Comparison of ENCODE assay signal across 16 cellular contexts in the genomic region with DNA sequence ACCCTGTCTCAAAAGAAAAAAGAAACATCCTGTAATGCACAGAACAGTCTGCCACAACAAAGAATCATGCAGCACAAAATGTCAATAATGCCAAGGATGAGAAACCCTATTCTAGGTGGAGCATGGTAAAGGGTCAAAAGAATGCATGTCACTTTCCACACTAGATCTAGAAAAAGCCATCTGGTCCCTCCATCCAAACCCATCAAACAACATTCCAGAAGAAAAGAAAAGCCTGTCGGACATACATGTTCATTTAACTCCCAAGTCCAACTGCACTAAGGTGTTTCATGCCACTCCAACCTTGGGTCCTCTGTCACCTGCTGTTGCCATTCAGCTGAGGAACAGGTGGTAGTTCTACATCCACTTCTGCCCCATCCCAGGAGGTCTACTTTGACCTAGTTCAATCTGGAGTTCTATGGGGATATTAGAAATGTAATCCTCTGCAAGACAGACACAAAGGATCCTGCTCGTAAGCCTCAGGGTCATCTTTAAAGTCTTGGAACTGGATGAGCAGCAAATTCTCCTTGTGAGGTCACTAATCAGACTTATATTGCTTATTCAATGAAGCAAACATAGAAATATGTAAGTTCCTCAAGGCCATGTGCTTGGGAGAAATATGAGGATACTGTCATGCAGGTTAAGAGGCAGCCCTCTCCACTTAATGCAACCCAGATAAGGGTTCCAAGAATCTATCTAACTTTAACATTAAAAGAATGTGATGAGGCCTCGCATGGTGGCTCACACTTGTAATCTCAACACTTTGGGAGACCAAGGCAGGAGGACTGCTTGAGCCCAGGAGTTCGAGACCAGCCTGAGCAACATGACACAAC.
"Had no signal": no experiment of that assay in that cellular context is flagged by ENCODE, and none has a peak within 500 bp of the region (broad histone marks: within the 10 kb centered on the region; RNA-seq: fewer than 3 reads in every experiment).

No MANE protein-coding gene starts in this region.

- H3K27me3 Mint-ChIP-seq: natural killer cell treated with Interleukin-12 subunit alpha and Interleukin-12 subunit beta and Interleukin-15 and Interleukin-18, amount 100 ng/mL, for 72 hours; stimulated activated naive CD8-positive, alpha-beta T cell treated with anti-CD3 and anti-CD28 coated beads, Interleukin-15, Interleukin-2, amounts not matched to agents 100 ng/mL and 50 ng/mL, for 24 hours had no signal

- H3K9me3 ChIP-seq: sigmoid colon, testis, uterus had no signal

- H3K27ac ChIP-seq: coronary artery, sigmoid colon, testis, uterus, VCaP had no signal

- H3K27ac Mint-ChIP-seq: natural killer cell treated with Interleukin-12 subunit alpha and Interleukin-12 subunit beta and Interleukin-15 and Interleukin-18, amount 100 ng/mL, for 72 hours; stimulated activated naive CD8-positive, alpha-beta T cell treated with anti-CD3 and anti-CD28 coated beads, Interleukin-15, Interleukin-2, amounts not matched to agents 100 ng/mL and 50 ng/mL, for 24 hours had no signal

- H3K4me3 Mint-ChIP-seq: natural killer cell treated with Interleukin-12 subunit alpha and Interleukin-12 subunit beta and Interleukin-15 and Interleukin-18, amount 100 ng/mL, for 72 hours; stimulated activated naive CD8-positive, alpha-beta T cell treated with anti-CD3 and anti-CD28 coated beads, Interleukin-15, Interleukin-2, amounts not matched to agents 100 ng/mL and 50 ng/mL, for 24 hours had no signal

- ATAC-seq: natural killer cell treated with Interleukin-12 subunit alpha and Interleukin-12 subunit beta and Interleukin-15 and Interleukin-18, amount 100 ng/mL, for 72 hours had no signal

- H3K4me3 ChIP-seq: coronary artery, sigmoid colon, testis, uterus had no signal

- H3K9me3 Mint-ChIP-seq: natural killer cell treated with Interleukin-12 subunit alpha and Interleukin-12 subunit beta and Interleukin-15 and Interleukin-18, amount 100 ng/mL, for 72 hours; stimulated activated naive CD8-positive, alpha-beta T cell treated with anti-CD3 and anti-CD28 coated beads, Interleukin-15, Interleukin-2, amounts not matched to agents 100 ng/mL and 50 ng/mL, for 24 hours had no signal

- H3K27me3 ChIP-seq: sigmoid colon, testis, uterus had no signal

- H3K36me3 ChIP-seq: uterus had no signal

- DNase-seq: activated T-cell treated with anti-CD3 and anti-CD28 coated beads, Interleukin-2, amount 50 U/mL, for 1 hour; caudate nucleus; effector CD4-positive, alpha-beta T cell; foreskin melanocyte; head of caudate nucleus; mammary epithelial cell; sigmoid colon; stimulated activated CD4-positive, alpha-beta T cell treated with anti-CD3 and anti-CD28 coated beads, Interleukin-4, amount 100 ng/mL, for 1 hour; stimulated activated CD8-positive, alpha-beta memory T cell treated with anti-CD3 and anti-CD28 coated beads, Interleukin-4, amount 100 ng/mL, for 48 hours; T1000; testis; uterus had no signal
